In the genomic region with DNA sequence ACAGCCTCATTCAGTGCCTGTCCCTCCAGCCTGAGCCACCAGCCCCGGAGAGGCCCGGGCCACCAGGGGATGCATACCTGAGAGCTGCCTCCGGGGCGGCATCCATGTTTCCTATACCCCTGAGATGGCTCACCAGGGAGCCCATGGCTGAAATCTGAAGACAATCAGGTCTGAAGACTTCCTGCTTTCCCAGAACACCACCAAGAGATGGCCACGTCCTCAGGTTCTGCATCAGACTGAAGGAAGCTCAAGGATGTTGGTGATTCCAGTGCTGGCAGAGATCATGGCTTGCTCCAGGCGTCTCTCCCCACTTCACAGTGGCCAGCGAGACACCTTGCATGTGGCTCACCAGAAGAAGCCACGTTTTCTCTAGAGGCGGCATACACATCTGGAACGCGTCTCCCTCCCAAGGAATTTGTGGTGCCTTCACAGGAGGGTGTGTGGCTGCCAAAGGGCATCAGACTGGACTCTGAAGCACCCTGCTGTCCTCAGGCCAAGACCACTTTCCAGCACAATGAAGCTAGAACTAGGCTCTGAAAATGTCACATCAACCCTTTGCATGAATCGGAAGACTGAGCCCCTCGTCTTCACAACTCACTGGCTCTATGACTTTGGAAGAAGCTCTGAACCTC, we compare ENCODE assay signal across 2 cellular contexts.
TF ChIP-seq lines count a peak whose summit lies in the region.

No MANE protein-coding gene starts in this region.

TF ChIP-seq in GM23338, 12 proteins besides CTCF, POLR2A, EP300 and RAD21 (continued from another document):
- TF ChIP-seq EZH2phosphoT487 (IDR thresholded peaks at IDR 0.05; ENCODE audit: unreplicated experiment) (no peak), ZNF331 (CRISPR knock-in tag; IDR thresholded peaks at IDR 0.05; ENCODE audit: low read depth) (no peak)

TF ChIP-seq in HepG2, 621 proteins besides CTCF, POLR2A, EP300 and RAD21 (continued from another document and continues in another):
- TF ChIP-seq, protein P1, sequence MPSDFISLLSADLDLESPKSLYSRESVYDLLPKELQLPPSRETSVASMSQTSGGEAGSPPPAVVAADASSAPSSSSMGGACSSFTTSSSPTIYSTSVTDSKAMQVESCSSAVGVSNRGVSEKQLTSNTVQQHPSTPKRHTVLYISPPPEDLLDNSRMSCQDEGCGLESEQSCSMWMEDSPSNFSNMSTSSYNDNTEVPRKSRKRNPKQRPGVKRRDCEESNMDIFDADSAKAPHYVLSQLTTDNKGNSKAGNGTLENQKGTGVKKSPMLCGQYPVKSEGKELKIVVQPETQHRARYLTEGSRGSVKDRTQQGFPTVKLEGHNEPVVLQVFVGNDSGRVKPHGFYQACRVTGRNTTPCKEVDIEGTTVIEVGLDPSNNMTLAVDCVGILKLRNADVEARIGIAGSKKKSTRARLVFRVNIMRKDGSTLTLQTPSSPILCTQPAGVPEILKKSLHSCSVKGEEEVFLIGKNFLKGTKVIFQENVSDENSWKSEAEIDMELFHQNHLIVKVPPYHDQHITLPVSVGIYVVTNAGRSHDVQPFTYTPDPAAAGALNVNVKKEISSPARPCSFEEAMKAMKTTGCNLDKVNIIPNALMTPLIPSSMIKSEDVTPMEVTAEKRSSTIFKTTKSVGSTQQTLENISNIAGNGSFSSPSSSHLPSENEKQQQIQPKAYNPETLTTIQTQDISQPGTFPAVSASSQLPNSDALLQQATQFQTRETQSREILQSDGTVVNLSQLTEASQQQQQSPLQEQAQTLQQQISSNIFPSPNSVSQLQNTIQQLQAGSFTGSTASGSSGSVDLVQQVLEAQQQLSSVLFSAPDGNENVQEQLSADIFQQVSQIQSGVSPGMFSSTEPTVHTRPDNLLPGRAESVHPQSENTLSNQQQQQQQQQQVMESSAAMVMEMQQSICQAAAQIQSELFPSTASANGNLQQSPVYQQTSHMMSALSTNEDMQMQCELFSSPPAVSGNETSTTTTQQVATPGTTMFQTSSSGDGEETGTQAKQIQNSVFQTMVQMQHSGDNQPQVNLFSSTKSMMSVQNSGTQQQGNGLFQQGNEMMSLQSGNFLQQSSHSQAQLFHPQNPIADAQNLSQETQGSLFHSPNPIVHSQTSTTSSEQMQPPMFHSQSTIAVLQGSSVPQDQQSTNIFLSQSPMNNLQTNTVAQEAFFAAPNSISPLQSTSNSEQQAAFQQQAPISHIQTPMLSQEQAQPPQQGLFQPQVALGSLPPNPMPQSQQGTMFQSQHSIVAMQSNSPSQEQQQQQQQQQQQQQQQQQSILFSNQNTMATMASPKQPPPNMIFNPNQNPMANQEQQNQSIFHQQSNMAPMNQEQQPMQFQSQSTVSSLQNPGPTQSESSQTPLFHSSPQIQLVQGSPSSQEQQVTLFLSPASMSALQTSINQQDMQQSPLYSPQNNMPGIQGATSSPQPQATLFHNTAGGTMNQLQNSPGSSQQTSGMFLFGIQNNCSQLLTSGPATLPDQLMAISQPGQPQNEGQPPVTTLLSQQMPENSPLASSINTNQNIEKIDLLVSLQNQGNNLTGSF (CRISPR knock-in tag; IDR thresholded peaks at IDR 0.05), result peak; percentile 32; the same call in 1 of the 2 replicates
- TF ChIP-seq ZNF484 (CRISPR knock-in tag; IDR thresholded peaks at IDR 0.05; ENCODE audit: borderline replicate concordance, low read depth) (no peak), SNAI1 (CRISPR knock-in tag; IDR thresholded peaks at IDR 0.05; ENCODE audit: borderline replicate concordance) (no peak), TBX2 (CRISPR knock-in tag; IDR thresholded peaks at IDR 0.05; ENCODE audit: borderline replicate concordance) (0 out of 2 replicates have a peak, but pooled peaks have one; percentile 9), ZNF629 (CRISPR knock-in tag; conservative IDR thresholded peaks at IDR 0.05) (peak; percentile 71), ONECUT2 (CRISPR knock-in tag; IDR thresholded peaks at IDR 0.05) (no peak), PCBP1 (IDR thresholded peaks at IDR 0.05; ENCODE audit: borderline replicate concordance, low read depth, low read length) (no peak), ZSCAN9 (CRISPR knock-in tag; IDR thresholded peaks at IDR 0.05; ENCODE audit: borderline replicate concordance) (no peak), TBX3 (IDR thresholded peaks at IDR 0.05; ENCODE audit: borderline replicate concordance) (no peak), ZFX (CRISPR knock-in tag; IDR thresholded peaks at IDR 0.05; ENCODE audit: low read depth) (no peak), SALL2 (CRISPR knock-in tag; IDR thresholded peaks at IDR 0.05) (0 out of 2 replicates have a peak, but pooled peaks have one; percentile 7), HDAC1 (CRISPR knock-in tag; IDR thresholded peaks at IDR 0.05) (no peak), MEIS2 (CRISPR knock-in tag; IDR thresholded peaks at IDR 0.05) (peak; percentile 24; the same call in 1 of the 2 replicates), SRSF4 (IDR thresholded peaks at IDR 0.05; ENCODE audit: low read depth, low read length, poor library complexity, severe bottlenecking) (no peak), SIX4 (CRISPR knock-in tag; IDR thresholded peaks at IDR 0.05) (no peak), ZNF788 (CRISPR knock-in tag; IDR thresholded peaks at IDR 0.05; ENCODE audit: borderline replicate concordance) (0 out of 2 replicates have a peak, but pooled peaks have one; percentile 47), POLR2AphosphoS2 (IDR thresholded peaks at IDR 0.05; ENCODE audit: low read depth, low read length) (no peak), ZNF724P (CRISPR knock-in tag; IDR thresholded peaks at IDR 0.05; ENCODE audit: borderline replicate concordance) (no peak), MTF1 (CRISPR knock-in tag; IDR thresholded peaks at IDR 0.05) (no peak), HDAC2 (CRISPR knock-in tag; IDR thresholded peaks at IDR 0.05) (no peak), NFKB2 (CRISPR knock-in tag; IDR thresholded peaks at IDR 0.05; ENCODE audit: borderline replicate concordance) (peak; percentile 51; the same call in 1 of the 2 replicates), ZNF792 (CRISPR knock-in tag; IDR thresholded peaks at IDR 0.05) (no peak), SP140L (CRISPR knock-in tag; IDR thresholded peaks at IDR 0.05; ENCODE audit: borderline replicate concordance) (no peak), ZNF850 (CRISPR knock-in tag; conservative IDR thresholded peaks at IDR 0.05) (no peak), PAWR (CRISPR knock-in tag; IDR thresholded peaks at IDR 0.05; ENCODE audit: borderline replicate concordance) (no peak), REXO4 (CRISPR knock-in tag; IDR thresholded peaks at IDR 0.05; ENCODE audit: borderline replicate concordance) (no peak), SUZ12 (IDR thresholded peaks at IDR 0.05; ENCODE audit: low read depth, low read length) (no peak)
- TF ChIP-seq, protein P2, sequence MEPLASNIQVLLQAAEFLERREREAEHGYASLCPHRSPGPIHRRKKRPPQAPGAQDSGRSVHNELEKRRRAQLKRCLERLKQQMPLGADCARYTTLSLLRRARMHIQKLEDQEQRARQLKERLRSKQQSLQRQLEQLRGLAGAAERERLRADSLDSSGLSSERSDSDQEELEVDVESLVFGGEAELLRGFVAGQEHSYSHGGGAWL (CRISPR knock-in tag; IDR thresholded peaks at IDR 0.05), result no peak
- TF ChIP-seq, protein P3, sequence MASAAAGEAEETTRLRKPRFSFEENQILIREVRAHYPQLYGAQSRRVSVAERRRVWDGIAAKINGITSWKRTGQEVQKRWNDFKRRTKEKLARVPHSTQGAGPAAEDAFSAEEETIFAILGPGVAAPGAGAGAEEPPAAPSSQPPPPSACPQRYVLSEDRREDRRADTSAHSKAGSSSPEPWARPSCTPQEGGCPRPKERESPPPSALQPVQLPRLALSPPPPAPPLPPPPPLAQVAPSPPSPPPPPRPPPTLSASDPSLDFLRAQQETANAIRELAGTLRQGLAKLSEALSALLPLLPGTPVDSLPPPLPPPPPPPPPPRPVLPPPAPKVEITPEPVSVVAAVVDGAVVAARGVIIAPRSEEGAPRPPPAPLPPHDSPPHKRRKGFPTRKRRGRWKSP (CRISPR knock-in tag; IDR thresholded peaks at IDR 0.05), result no peak
- TF ChIP-seq, protein P4, sequence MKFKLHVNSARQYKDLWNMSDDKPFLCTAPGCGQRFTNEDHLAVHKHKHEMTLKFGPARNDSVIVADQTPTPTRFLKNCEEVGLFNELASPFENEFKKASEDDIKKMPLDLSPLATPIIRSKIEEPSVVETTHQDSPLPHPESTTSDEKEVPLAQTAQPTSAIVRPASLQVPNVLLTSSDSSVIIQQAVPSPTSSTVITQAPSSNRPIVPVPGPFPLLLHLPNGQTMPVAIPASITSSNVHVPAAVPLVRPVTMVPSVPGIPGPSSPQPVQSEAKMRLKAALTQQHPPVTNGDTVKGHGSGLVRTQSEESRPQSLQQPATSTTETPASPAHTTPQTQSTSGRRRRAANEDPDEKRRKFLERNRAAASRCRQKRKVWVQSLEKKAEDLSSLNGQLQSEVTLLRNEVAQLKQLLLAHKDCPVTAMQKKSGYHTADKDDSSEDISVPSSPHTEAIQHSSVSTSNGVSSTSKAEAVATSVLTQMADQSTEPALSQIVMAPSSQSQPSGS (CRISPR knock-in tag; IDR thresholded peaks at IDR 0.05), result no peak
- TF ChIP-seq, protein P5, sequence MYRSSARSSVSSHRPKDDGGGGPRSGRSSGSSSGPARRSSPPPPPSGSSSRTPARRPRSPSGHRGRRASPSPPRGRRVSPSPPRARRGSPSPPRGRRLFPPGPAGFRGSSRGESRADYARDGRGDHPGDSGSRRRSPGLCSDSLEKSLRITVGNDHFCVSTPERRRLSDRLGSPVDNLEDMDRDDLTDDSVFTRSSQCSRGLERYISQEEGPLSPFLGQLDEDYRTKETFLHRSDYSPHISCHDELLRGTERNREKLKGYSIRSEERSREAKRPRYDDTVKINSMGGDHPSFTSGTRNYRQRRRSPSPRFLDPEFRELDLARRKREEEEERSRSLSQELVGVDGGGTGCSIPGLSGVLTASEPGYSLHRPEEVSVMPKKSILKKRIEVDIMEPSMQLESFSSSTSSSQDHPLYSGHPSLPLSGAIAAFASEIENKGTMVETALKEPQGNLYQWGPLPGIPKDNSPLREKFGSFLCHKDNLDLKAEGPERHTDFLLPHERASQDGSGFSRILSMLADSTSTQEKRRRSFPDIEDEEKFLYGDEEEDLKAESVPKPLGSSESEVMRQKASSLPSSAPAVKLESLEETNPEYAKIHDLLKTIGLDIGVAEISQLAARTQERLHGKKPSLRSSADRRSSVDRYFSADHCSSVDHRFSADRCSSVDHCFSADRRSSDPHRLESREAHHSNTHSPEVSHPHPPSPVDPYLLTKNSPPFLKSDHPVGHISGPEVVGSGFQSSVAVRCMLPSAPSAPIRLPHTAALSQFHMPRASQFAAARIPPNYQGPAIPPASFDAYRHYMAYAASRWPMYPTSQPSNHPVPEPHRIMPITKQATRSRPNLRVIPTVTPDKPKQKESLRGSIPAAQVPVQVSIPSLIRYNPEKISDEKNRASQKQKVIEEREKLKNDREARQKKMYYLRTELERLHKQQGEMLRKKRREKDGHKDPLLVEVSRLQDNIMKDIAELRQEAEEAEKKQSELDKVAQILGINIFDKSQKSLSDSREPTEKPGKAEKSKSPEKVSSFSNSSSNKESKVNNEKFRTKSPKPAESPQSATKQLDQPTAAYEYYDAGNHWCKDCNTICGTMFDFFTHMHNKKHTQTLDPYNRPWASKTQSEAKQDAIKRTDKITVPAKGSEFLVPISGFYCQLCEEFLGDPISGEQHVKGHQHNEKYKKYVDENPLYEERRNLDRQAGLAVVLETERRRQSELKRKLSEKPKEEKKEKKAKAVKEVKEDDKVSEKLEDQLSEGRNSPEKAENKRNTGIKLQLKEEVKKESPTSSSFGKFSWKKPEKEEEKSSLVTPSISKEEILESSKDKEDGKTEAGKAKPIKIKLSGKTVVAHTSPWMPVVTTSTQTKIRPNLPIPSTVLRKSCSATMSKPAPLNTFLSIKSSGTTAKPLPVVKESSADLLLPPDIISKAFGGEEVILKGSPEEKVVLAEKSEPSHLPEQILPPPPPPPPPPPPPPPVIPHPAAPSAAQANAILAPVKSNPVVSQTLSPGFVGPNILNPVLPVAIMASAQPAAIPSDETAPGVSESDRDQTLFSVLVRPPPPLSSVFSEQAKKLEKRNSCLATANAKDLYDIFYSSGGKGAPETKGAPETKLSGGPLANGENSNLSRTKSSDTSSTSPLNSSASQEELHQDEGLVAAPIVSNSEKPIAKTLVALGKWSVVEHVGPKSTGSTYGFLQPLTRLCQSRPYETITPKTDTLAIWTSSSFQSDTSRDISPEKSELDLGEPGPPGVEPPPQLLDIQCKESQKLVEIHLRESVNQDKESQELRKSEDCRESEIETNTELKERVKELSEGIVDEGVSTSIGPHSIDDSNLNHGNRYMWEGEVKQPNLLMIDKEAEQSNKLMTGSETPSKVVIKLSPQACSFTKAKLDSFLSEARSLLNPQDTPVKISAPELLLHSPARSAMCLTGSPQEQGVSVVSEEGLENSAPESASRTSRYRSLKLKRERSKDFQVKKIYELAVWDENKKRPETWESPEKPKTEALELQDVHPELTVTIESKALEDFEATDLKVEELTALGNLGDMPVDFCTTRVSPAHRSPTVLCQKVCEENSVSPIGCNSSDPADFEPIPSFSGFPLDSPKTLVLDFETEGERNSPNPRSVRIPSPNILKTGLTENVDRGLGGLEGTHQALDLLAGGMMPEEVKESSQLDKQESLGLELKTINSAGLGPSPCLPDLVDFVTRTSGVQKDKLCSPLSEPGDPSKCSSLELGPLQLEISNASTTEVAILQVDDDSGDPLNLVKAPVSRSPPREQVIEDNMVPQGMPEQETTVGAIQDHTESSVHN (CRISPR knock-in tag; IDR thresholded peaks at IDR 0.05), result 0 out of 2 replicates have a peak, but pooled peaks have one; percentile 63
- TF ChIP-seq, protein P6, sequence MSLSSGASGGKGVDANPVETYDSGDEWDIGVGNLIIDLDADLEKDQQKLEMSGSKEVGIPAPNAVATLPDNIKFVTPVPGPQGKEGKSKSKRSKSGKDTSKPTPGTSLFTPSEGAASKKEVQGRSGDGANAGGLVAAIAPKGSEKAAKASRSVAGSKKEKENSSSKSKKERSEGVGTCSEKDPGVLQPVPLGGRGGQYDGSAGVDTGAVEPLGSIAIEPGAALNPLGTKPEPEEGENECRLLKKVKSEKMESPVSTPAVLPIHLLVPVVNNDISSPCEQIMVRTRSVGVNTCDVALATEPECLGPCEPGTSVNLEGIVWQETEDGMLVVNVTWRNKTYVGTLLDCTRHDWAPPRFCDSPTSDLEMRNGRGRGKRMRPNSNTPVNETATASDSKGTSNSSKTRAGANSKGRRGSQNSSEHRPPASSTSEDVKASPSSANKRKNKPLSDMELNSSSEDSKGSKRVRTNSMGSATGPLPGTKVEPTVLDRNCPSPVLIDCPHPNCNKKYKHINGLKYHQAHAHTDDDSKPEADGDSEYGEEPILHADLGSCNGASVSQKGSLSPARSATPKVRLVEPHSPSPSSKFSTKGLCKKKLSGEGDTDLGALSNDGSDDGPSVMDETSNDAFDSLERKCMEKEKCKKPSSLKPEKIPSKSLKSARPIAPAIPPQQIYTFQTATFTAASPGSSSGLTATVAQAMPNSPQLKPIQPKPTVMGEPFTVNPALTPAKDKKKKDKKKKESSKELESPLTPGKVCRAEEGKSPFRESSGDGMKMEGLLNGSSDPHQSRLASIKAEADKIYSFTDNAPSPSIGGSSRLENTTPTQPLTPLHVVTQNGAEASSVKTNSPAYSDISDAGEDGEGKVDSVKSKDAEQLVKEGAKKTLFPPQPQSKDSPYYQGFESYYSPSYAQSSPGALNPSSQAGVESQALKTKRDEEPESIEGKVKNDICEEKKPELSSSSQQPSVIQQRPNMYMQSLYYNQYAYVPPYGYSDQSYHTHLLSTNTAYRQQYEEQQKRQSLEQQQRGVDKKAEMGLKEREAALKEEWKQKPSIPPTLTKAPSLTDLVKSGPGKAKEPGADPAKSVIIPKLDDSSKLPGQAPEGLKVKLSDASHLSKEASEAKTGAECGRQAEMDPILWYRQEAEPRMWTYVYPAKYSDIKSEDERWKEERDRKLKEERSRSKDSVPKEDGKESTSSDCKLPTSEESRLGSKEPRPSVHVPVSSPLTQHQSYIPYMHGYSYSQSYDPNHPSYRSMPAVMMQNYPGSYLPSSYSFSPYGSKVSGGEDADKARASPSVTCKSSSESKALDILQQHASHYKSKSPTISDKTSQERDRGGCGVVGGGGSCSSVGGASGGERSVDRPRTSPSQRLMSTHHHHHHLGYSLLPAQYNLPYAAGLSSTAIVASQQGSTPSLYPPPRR (CRISPR knock-in tag; IDR thresholded peaks at IDR 0.05; ENCODE audit: borderline replicate concordance), result no peak
- TF ChIP-seq, protein P7, sequence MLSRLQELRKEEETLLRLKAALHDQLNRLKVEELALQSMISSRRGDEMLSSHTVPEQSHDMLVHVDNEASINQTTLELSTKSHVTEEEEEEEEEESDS (CRISPR knock-in tag; IDR thresholded peaks at IDR 0.05; ENCODE audit: borderline replicate concordance), result no peak
